8 cellular contexts compared by ENCODE assay signal in the genomic region with DNA sequence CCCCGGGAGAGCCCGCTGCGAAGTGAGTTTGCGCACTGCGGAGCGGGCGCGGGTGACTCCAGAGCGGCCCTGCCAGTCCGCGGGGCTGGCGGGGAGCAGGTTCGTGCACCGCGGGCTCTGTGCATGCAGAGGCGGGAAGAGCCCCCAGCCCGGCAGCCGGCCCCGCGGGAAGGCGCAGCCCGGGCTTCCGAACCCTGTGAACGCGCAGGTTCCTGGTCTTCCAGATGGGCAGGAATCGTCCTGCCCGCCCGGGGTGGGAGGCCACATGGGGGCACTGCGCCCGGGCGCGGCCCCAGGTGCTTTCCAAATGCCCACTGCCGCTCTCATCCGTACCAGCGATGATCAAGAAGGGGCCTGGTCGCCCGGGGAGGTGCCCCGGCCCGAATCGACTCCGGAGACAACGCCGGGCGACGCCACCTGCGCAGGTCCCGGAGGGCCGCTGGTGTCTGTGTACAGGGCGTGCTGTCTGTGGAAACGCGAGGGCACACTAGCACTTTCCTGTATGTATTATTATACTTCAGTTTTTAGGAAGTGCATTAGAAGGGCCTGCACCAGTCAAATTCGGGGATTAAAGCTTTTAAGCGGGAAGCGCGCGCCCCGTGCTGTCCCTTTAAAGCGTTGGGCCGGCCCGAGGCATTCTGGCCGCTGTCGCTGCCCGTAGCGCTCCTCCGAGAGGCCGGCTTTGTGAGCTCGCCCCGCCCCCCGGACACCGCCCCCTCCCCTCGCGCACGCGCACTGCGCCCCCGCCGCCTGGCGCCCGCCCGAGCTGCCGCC. TPM values are rescaled to one million over a fixed set of nuclear protein-coding genes. Genes with fewer than 3 reads are reported as not detected.
A peak's percentile ranks its signal among the peaks of the same experiment; 100 is the strongest.
DNase-seq lines count a peak whose midpoint lies in the region; ATAC-seq, FAIRE-seq and TF ChIP-seq lines count a peak whose summit lies in the region.

A gene (plus strand): TSS at position 740 of the 774 bp plus-strand sequence. CDS start 3,796 bp downstream, outside the sequence.

- intact Hi-C loops in Right ventricle myocardium superior (cut with DNase I): no loop called here
- intact Hi-C loops in pancreas (cut with DNase I): loop anchor here in 1 of 3 donors (10.0 kb wide), 1 partner anchor 71 kb away; a partner anchor contains a TSS

- TF ChIP-seq CTCF in HFF-Myc (IDR thresholded peaks at IDR 0.05; ENCODE audit: low read depth, low read length, missing control alignments): peak; percentile 21
- no peak for TF ChIP-seq CTCF in pancreas (IDR thresholded peaks at IDR 0.05)

- peaks cover 20% of the 10 kb centered on the region for H3K36me3 Mint-ChIP-seq in activated naive CD8-positive, alpha-beta T cell treated with anti-CD3 and anti-CD28 coated beads, Interleukin-2, amount 50 U/mL, for 24 hours (ENCODE audit: low read depth)

- H3K27ac Mint-ChIP-seq in activated naive CD8-positive, alpha-beta T cell treated with anti-CD3 and anti-CD28 coated beads, Interleukin-2, amount 50 U/mL, for 24 hours: peak within 1 kb of the TSS; percentile 86

- H3K4me1 ChIP-seq in pancreas (peaks cover 6 to 26% (median 15%) of the 10 kb centered on the region in 3 donors), thymus (ENCODE audit: control insufficient read depth, insufficient read depth, low read length) (peaks cover 12% of the 10 kb centered on the region)

- H3K27me3 Mint-ChIP-seq in activated naive CD8-positive, alpha-beta T cell treated with anti-CD3 and anti-CD28 coated beads, Interleukin-2, amount 50 U/mL, for 24 hours: no peaks in the 10 kb centered on the region

- H3K4me3 ChIP-seq in HFF-Myc (replicated peaks; ENCODE audit: low read depth, low read length): peak within 1 kb of the TSS; percentile 99
- H3K4me3 ChIP-seq in pancreas: peak within 1 kb of the TSS; percentile 85 to 100 (median 98)
- H3K4me3 ChIP-seq in thymus (ENCODE audit: low read length): peak within 1 kb of the TSS; percentile 76

- H3K4me1 Mint-ChIP-seq in activated naive CD8-positive, alpha-beta T cell treated with anti-CD3 and anti-CD28 coated beads, Interleukin-2, amount 50 U/mL, for 24 hours: peaks cover 30% of the 10 kb centered on the region

- WGBS in pancreas, 2 donors: 0 to 1% methylated on average over 67 to 81 of the region's 81 CpGs
- WGBS in thymus: under 1% methylated on average over 81 of the region's 81 CpGs

- ATAC-seq in activated naive CD8-positive, alpha-beta T cell treated with anti-CD3 and anti-CD28 coated beads, Interleukin-2, amount 50 U/mL, for 24 hours: peak; percentile 73
- ATAC-seq in Right ventricle myocardium superior (ENCODE audit: poor library complexity) (peak; percentile 91), pancreas (peak; percentile 84 to 90 (median 85))

- H3K9me3 Mint-ChIP-seq in activated naive CD8-positive, alpha-beta T cell treated with anti-CD3 and anti-CD28 coated beads, Interleukin-2, amount 50 U/mL, for 24 hours: no peaks in the 10 kb centered on the region

- H3K27me3 ChIP-seq in pancreas (no peaks in the 10 kb centered on the region), thymus (ENCODE audit: control insufficient read depth, insufficient read depth) (no peaks in the 10 kb centered on the region)

- H3K36me3 ChIP-seq in pancreas (no peaks in the 10 kb centered on the region), thymus (ENCODE audit: control insufficient read depth, insufficient read depth) (peaks cover 4% of the 10 kb centered on the region)

- peak within 1 kb of the TSS; percentile 89 to 94 (median 92) for H3K27ac ChIP-seq in pancreas
- H3K27ac ChIP-seq in thymus (ENCODE audit: low read depth): peak within 1 kb of the TSS; percentile 93

- H3K9me3 ChIP-seq in pancreas (no peaks in the 10 kb centered on the region), thymus (ENCODE audit: control insufficient read depth) (no peaks in the 10 kb centered on the region)

- no peak for FAIRE-seq in pancreas (lab: Jason Lieb, UNC)

- peak within 1 kb of the TSS; percentile 92 for H3K4me3 Mint-ChIP-seq in activated naive CD8-positive, alpha-beta T cell treated with anti-CD3 and anti-CD28 coated beads, Interleukin-2, amount 50 U/mL, for 24 hours

- DNase-seq in GM04503 (ENCODE audit: low read depth) (peak; percentile 32), HFF-Myc (ENCODE audit: extremely low read depth, low read depth) (peak; percentile 56), NCI-H1092 treated with DMSO at 0.1 percent for 48 hours (lab: John Stamatoyannopoulos, UW) (peak; percentile 83), T follicular helper cell (ENCODE audit: low read depth) (peak; percentile 88), Right ventricle myocardium superior (peak; percentile 96), pancreas (peak; percentile 89 to 99 (median 95))
- DNase-seq in activated naive CD8-positive, alpha-beta T cell treated with anti-CD3 and anti-CD28 coated beads, Interleukin-2, amount 50 U/mL, for 24 hours: peak; percentile 92

RNA-seq across cellular contexts. Expression of the gene that starts here (rescaled TPM):
- total RNA-seq in Right ventricle myocardium superior (17.5 TPM), pancreas (10 to 100 TPM; 14.0 to 20.2 (median 15.9) TPM)
- polyA plus RNA-seq in pancreas (10 to 100 TPM; 18.0 to 26.1 TPM), thymus (25.9 TPM)

Comparison
In these comparisons a context has a peak if more than half of its experiments do, and no peak if none do; other contexts are left out.
1. Peak in every context shown above with its lines: DNase-seq, ATAC-seq, H3K4me3 ChIP-seq and H3K27ac ChIP-seq.
2. DNase-seq: peak in every context shown above with its lines; median percentile 96 in Right ventricle myocardium superior; 95 in pancreas; 92 in activated naive CD8-positive, alpha-beta T cell treated with anti-CD3 and anti-CD28 coated beads, Interleukin-2, amount 50 U/mL, for 24 hours; 88 in T follicular helper cell; 83 in NCI-H1092 treated with DMSO at 0.1 percent for 48 hours; 56 in HFF-Myc; 32 in GM04503.